In genomic region chr4:48194986-48195773, GRCh38 we compare ENCODE assay signal across 11 cellular contexts.
DNase-seq lines count a peak whose midpoint lies in the region; ATAC-seq, FAIRE-seq and TF ChIP-seq lines count a peak whose summit lies in the region.
"Had no signal": no experiment of that assay in that cellular context is flagged by ENCODE, and none has a peak within 500 bp of the region (broad histone marks: within the 10 kb centered on the region; RNA-seq: fewer than 3 reads in every experiment).

No MANE protein-coding gene starts in this region.

- ATAC-seq in K562 (no peak; the same call in 2 of the 3 replicates), GM21423 (IDR thresholded peaks at IDR 0.05; ENCODE audit: unreplicated experiment) (no peak), HG03565 (IDR thresholded peaks at IDR 0.05; ENCODE audit: unreplicated experiment) (no peak)

- peaks cover 25 to 51% of the 10 kb centered on the region in 2 experiments for H3K4me1 ChIP-seq in K562 (replicated peaks in 1 of 2; ENCODE audit: control insufficient read depth in 2 of 2, insufficient read depth in 2 of 2, low read length in 2 of 2)
- peaks cover 3 to 6% of the 10 kb centered on the region in 2 donors for H3K4me1 ChIP-seq in small intestine (ENCODE audit: control insufficient read depth in 2 of 2, insufficient read depth in 1 of 2, low read depth in 1 of 2, low read length in 1 of 2)
- H3K4me1 ChIP-seq: SJSA1 had no signal

- CTCF ChIA-PET in K562 (lab: Yijun Ruan, JAX; ENCODE audit: low intra/inter-chr PET ratio): interaction anchor here (0.6 kb wide), 1 partner anchor 33 kb away, joined by 3 read pairs; no protein-coding TSS in a partner anchor

- WGBS in K562 (ENCODE audit: insufficient coverage, low coverage, missing lambda C conversion rate): 15% methylated on average over 4 of the region's 4 CpGs
- 17 to 25% (median 18%) methylated on average over 4 of the region's 4 CpGs for WGBS in small intestine, 3 donors

- H3K4me3 ChIP-seq in K562 (no peak overlapping the region), small intestine (ENCODE audit: low read depth in 1 of 2, low read length in 2 of 2) (no peak overlapping the region)
- H3K4me3 ChIP-seq: ovary, SJSA1 had no signal

- no peak overlapping the region for H3K9ac ChIP-seq in K562 (ENCODE audit: insufficient read depth in 1 of 2, low read depth in 2 of 2, low read length in 2 of 2)

- DNase-seq in HCEC 1CT (peak; percentile 45), NCI-H2081 treated with DMSO at 0.1 percent for 48 hours (lab: John Stamatoyannopoulos, UW) (peak; percentile 96), K562 (ENCODE audit: extremely low read depth in 1 of 4, low spot score in 3 of 4) (no peak), small intestine (peak; percentile 82), GM19240 (ENCODE audit: insufficient read length, low spot score) (no peak)
- DNase-seq: ovary; stimulated activated CD8-positive, alpha-beta memory T cell treated with anti-CD3 and anti-CD28 coated beads, Interleukin-4, amount 100 ng/mL, for 48 hours had no signal

- TF ChIP-seq EP300 in K562 (IDR thresholded peaks at IDR 0.05; ENCODE audit: low read length): no peak

- intact Hi-C loops in K562 (cut with micrococcal nuclease): no loop called here

- TF ChIP-seq CTCF in K562 (IDR thresholded peaks at IDR 0.05 in 2 of 3, conservative IDR thresholded peaks at IDR 0.05 in 1 of 3; ENCODE audit: insufficient read depth in 2 of 3, low read depth in 1 of 3, low read length in 3 of 3): no peak

- no peaks in the 10 kb centered on the region for H3K9me1 ChIP-seq in K562 (ENCODE audit: control insufficient read depth, insufficient read depth, low read length)

- POLR2A ChIA-PET in K562 (lab: Yijun Ruan, JAX): interaction anchor here (1.0 to 1.3 kb wide), 5 partner anchors 9 to 51 kb away, joined by 3 to 6 read pairs (median 4); no protein-coding TSS in a partner anchor

- no peaks in the 10 kb centered on the region for H4K20me1 ChIP-seq in K562 (replicated peaks; ENCODE audit: control insufficient read depth, insufficient read depth, low read length)

- H3K27me3 ChIP-seq in K562 (ENCODE audit: control insufficient read depth in 2 of 2, insufficient read depth in 2 of 2, low read length in 2 of 2) (no peaks in the 10 kb centered on the region), small intestine (ENCODE audit: control insufficient read depth in 2 of 2, insufficient read depth in 2 of 2, low read length in 2 of 2) (no peaks in the 10 kb centered on the region)
- H3K27me3 ChIP-seq: ovary, SJSA1 had no signal

- peaks cover 25% of the 10 kb centered on the region; the same call in 2 of the 3 replicates for H3K79me2 ChIP-seq in K562 (ENCODE audit: control insufficient read depth, insufficient read depth, low read length)

- H2AFZ ChIP-seq in K562 (ENCODE audit: low read depth, low read length): no peak overlapping the region

- H3K36me3 ChIP-seq in K562 (ENCODE audit: control insufficient read depth, insufficient read depth, low read length) (no peaks in the 10 kb centered on the region; the same call in 1 of the 3 replicates), small intestine (ENCODE audit: control insufficient read depth in 2 of 2, insufficient read depth in 2 of 2, low read length in 2 of 2) (no peaks in the 10 kb centered on the region)
- H3K36me3 ChIP-seq: ovary, SJSA1 had no signal

- no peak for TF ChIP-seq RAD21 in K562 (CRISPR knock-in tag; conservative IDR thresholded peaks at IDR 0.05 in 1 of 2, IDR thresholded peaks at IDR 0.05 in 1 of 2)

- in situ Hi-C loops in K562 (cut with MboI): no loop called here

- H3K27ac ChIP-seq in K562 (ENCODE audit: extremely low read depth, low read depth, low read length) (no peak overlapping the region), small intestine (ENCODE audit: low read depth in 1 of 2, low read length in 1 of 2) (no peak overlapping the region)
- H3K27ac ChIP-seq: ovary, SJSA1 had no signal

- FAIRE-seq in K562 (lab: Jason Lieb, UNC) (no peak), small intestine (lab: Jason Lieb, UNC) (no peak)
- FAIRE-seq: frontal cortex had no signal

- no peaks in the 10 kb centered on the region for H3K9me3 ChIP-seq in K562 (replicated peaks; ENCODE audit: control insufficient read depth, insufficient read depth, low read depth, low read length)
- no peaks in the 10 kb centered on the region for H3K9me3 ChIP-seq in small intestine (ENCODE audit: control insufficient read depth, low read depth)
- H3K9me3 ChIP-seq: ovary, SJSA1 had no signal

- no peak overlapping the region for H3K4me2 ChIP-seq in K562 (ENCODE audit: insufficient read depth, low read length)

- BruUV-seq in K562 (replicated peaks; lab: Mats Ljungman, UMichigan): no TSS peak

- no peak for TF ChIP-seq POLR2A in K562 (conservative IDR thresholded peaks at IDR 0.05)

TF ChIP-seq in K562, 482 proteins besides CTCF, POLR2A, EP300 and RAD21 (continues in another document):
- no peak for TF ChIP-seq MEF2D (tag; conservative IDR thresholded peaks at IDR 0.05; ENCODE audit: low read depth)
- TF ChIP-seq CBFB (CRISPR knock-in tag; IDR thresholded peaks at IDR 0.05): no peak
- TF ChIP-seq ZBTB40 (IDR thresholded peaks at IDR 0.05): peak; percentile 85
- TF ChIP-seq ZBTB40 (CRISPR knock-in tag; IDR thresholded peaks at IDR 0.05): peak; percentile 78; the same call in 1 of the 2 replicates
- TF ChIP-seq CBX5 (IDR thresholded peaks at IDR 0.05; ENCODE audit: borderline replicate concordance, low read depth): no peak

Comparison
In these comparisons a context has a peak if more than half of its experiments do, and no peak if none do; other contexts are left out.
1. DNase-seq: peak in HCEC 1CT (single experiment), NCI-H2081 treated with DMSO at 0.1 percent for 48 hours (single experiment) and small intestine (single experiment); none in K562 (0 of 4) and GM19240 (single experiment).